ENCODE assay signal across 7 cellular contexts in genomic region chrX:109475174-109475891, GRCh38. TPM values are rescaled to one million over a fixed set of nuclear protein-coding genes. Genes with fewer than 3 reads are reported as not detected.
DNase-seq lines count a peak whose midpoint lies in the region; ATAC-seq and TF ChIP-seq lines count a peak whose summit lies in the region.

No MANE protein-coding gene starts in this region.

- no peaks in the 10 kb centered on the region for H3K36me3 Mint-ChIP-seq in neural progenitor cell

- H3K9ac ChIP-seq in fibroblast of lung (ENCODE audit: insufficient read depth, low read length) = no peak overlapping the region
- H3K9ac ChIP-seq in neural progenitor cell = no peak overlapping the region

- H3K27ac Mint-ChIP-seq in neural progenitor cell = no peak overlapping the region

- peak overlapping the region; percentile 51 for H3K4me2 ChIP-seq in fibroblast of lung (ENCODE audit: extremely low read depth, insufficient read depth, low read length)
- peak overlapping the region; percentile 66 for H3K4me2 ChIP-seq in neural progenitor cell

- H3F3A ChIP-seq in neural progenitor cell (ENCODE audit: low read depth) = peaks cover 48% of the 10 kb centered on the region

- H4K20me1 ChIP-seq in fibroblast of lung (ENCODE audit: control insufficient read depth, extremely low read depth, insufficient read depth, low read length) (no peaks in the 10 kb centered on the region), neural progenitor cell (ENCODE audit: low read depth) (no peaks in the 10 kb centered on the region)

- H3K4me3 ChIP-seq in fibroblast of lung (replicated peaks in 1 of 4; ENCODE audit: control extremely low read depth in 1 of 4, insufficient read depth in 1 of 4, low read depth in 3 of 4, low read length in 4 of 4) (peak overlapping the region in 1 of 4 experiments; percentile 33), neural progenitor cell (peak overlapping the region; percentile 32)

- H3K27ac ChIP-seq in fibroblast of lung (ENCODE audit: insufficient read depth, low read length) (no peak overlapping the region), neural progenitor cell (no peak overlapping the region)

- H3K36me3 ChIP-seq in fibroblast of lung (ENCODE audit: control insufficient read depth, insufficient read depth, low read length) (no peaks in the 10 kb centered on the region), neural progenitor cell (no peaks in the 10 kb centered on the region)

- no peak for ATAC-seq in GM21526 (IDR thresholded peaks at IDR 0.05; ENCODE audit: low FRiP score, unreplicated experiment)

- no peaks in the 10 kb centered on the region for H3K9me3 Mint-ChIP-seq in neural progenitor cell

- H3K4me1 Mint-ChIP-seq in neural progenitor cell = peaks cover 22% of the 10 kb centered on the region

- H3K27me3 ChIP-seq in fibroblast of lung (ENCODE audit: control insufficient read depth, insufficient read depth, low read length) (no peaks in the 10 kb centered on the region), neural progenitor cell (no peaks in the 10 kb centered on the region)

- H3K9me3 ChIP-seq in fibroblast of lung (ENCODE audit: control insufficient read depth, insufficient read depth, low read depth, low read length) = no peaks in the 10 kb centered on the region
- H3K9me3 ChIP-seq in neural progenitor cell (ENCODE audit: low read depth) = no peaks in the 10 kb centered on the region

- H3K79me2 ChIP-seq in fibroblast of lung (ENCODE audit: control insufficient read depth, insufficient read depth, low read length) (no peaks in the 10 kb centered on the region), neural progenitor cell (ENCODE audit: low read depth) (no peaks in the 10 kb centered on the region)

- no peaks in the 10 kb centered on the region for H3K27me3 Mint-ChIP-seq in neural progenitor cell (ENCODE audit: insufficient read depth, low read depth)

- no peak overlapping the region for H2AFZ ChIP-seq in fibroblast of lung (ENCODE audit: low read length)
- peak overlapping the region; percentile 85 for H2AFZ ChIP-seq in neural progenitor cell (replicated peaks)

- peak; percentile 47 for DNase-seq in EL
- peak; percentile 55 for DNase-seq in HT-29 (ENCODE audit: low spot score)
- DNase-seq in RPMI7951 (ENCODE audit: low read depth) = peak; percentile 43
- peak; percentile 39 to 51 for DNase-seq in fibroblast of lung (ENCODE audit: low read depth in 2 of 2)
- DNase-seq in neural progenitor cell (ENCODE audit: low spot score) = peak; percentile 91
- DNase-seq in T-helper 2 cell = no peak

- no peak overlapping the region for H3K4me3 Mint-ChIP-seq in neural progenitor cell

- TF ChIP-seq CTCF in fibroblast of lung (conservative IDR thresholded peaks at IDR 0.05 in 1 of 2, IDR thresholded peaks at IDR 0.05 in 1 of 2; ENCODE audit: low read depth in 1 of 2, low read length in 2 of 2) (peak; percentile 54 to 56), neural progenitor cell (IDR thresholded peaks at IDR 0.05) (peak; percentile 78)

- no peaks in the 10 kb centered on the region for H3K4me1 ChIP-seq in fibroblast of lung (ENCODE audit: control insufficient read depth, extremely low read depth, insufficient read depth, low read length)
- H3K4me1 ChIP-seq in neural progenitor cell = peaks cover 46% of the 10 kb centered on the region

RNA-seq across cellular contexts. Expression of gene GUCY2F, which starts 6.6 kb away (rescaled TPM):
- not detected in 2 replicates for total RNA-seq in HT-29 (2014; rRNA removed; shearing (Covaris generic))
- total RNA-seq in RPMI7951 (2014; rRNA removed; shearing (Covaris generic)) = not detected in 2 replicates
- total RNA-seq in fibroblast of lung (under 0.01 TPM in 2 replicates), neural progenitor cell (ENCODE audit: low replicate concordance) (0.06 and 0.07 TPM in 2 replicates)
- polyA plus RNA-seq in fibroblast of lung = not detected in 2 replicates
- polyA plus RNA-seq in fibroblast of lung (2012) = not detected in 2 replicates
- not detected in 2 replicates for polyA minus RNA-seq in fibroblast of lung (ENCODE audit: low replicate concordance)

Comparison
In these comparisons a context has a peak if more than half of its experiments do, and no peak if none do; other contexts are left out.
1. DNase-seq: peak in EL (single experiment), HT-29 (single experiment), RPMI7951 (single experiment), fibroblast of lung (2 of 2) and neural progenitor cell (single experiment); none in T-helper 2 cell (0 of 5).